ENCODE assay signal across 28 cellular contexts in genomic region chr15:100783760-100784492, GRCh38.
DNase-seq lines count a peak whose midpoint lies in the region; ATAC-seq and TF ChIP-seq lines count a peak whose summit lies in the region.
"Had no signal": no experiment of that assay in that cellular context is flagged by ENCODE, and none has a peak within 500 bp of the region (broad histone marks: within the 10 kb centered on the region; RNA-seq: fewer than 3 reads in every experiment).

No MANE protein-coding gene starts in this region.

- H3K4me1 Mint-ChIP-seq in activated naive CD4-positive, alpha-beta T cell treated with anti-CD3 and anti-CD28 coated beads, Interleukin-2, amount 10 ng/mL, durations not matched to agents 7 days and 5 days: no peaks in the 10 kb centered on the region
- H3K4me1 Mint-ChIP-seq: activated B cell treated with CpG ODN at 0.5 μM for 24 hours had no signal

- TF ChIP-seq CTCF in coronary artery (IDR thresholded peaks at IDR 0.05) (no peak), vagina (IDR thresholded peaks at IDR 0.05) (no peak)

- H3K27me3 ChIP-seq in vagina: no peaks in the 10 kb centered on the region
- H3K27me3 ChIP-seq: BE2C, pancreas, right lobe of liver had no signal

- DNase-seq in cardiac septum (ENCODE audit: low spot score) (peak; percentile 65), left ventricle myocardium superior (no peak), coronary artery (ENCODE audit: low spot score) (peak; percentile 14), posterior vena cava (ENCODE audit: low spot score) (peak; percentile 67), vagina (ENCODE audit: extremely low spot score in 2 of 2) (peak; percentile 70 to 85), NCI-H774 (lab: John Stamatoyannopoulos, UW) (no peak)
- no peak for DNase-seq in stimulated activated CD4-positive, alpha-beta T cell treated with anti-CD3 and anti-CD28 coated beads, Interleukin-12 subunit alpha, Interleukin-12 subunit beta, amount 100 ng/mL, for 4 hours
- no peak for DNase-seq in activated naive CD4-positive, alpha-beta T cell treated with anti-CD3 and anti-CD28 coated beads, Interleukin-2, amount 10 ng/mL, durations not matched to agents 7 days and 5 days
- DNase-seq: ACHN; activated B cell treated with CpG ODN at 0.5 μM for 24 hours; activated CD4-positive, alpha-beta T cell treated with anti-CD3 and anti-CD28 coated beads, Interleukin-2, amount 50 U/mL, for 4 hours; activated gamma-delta T cell treated with Interleukin-2 at 50 U/mL for 16 hours; BE2C; cerebellar nuclear complex; effector CD4-positive, alpha-beta T cell; GDM1; KBM-7; naive thymus-derived CD8-positive, alpha-beta T cell; NCI-H1105; NCI-H1930; NCI-H69; stimulated activated CD4-positive, alpha-beta T cell treated with anti-CD3 and anti-CD28 coated beads, Interleukin-4, amount 100 ng/mL, for 24 hours; stimulated activated naive CD4-positive, alpha-beta T cell; SW 1271 had no signal

- H3K4me3 ChIP-seq in coronary artery (no peak overlapping the region), vagina (no peak overlapping the region)
- H3K4me3 ChIP-seq: pancreas, right lobe of liver had no signal

- ATAC-seq in left ventricle myocardium superior: no peak
- ATAC-seq: naive thymus-derived CD8-positive, alpha-beta T cell; Panc1; pancreas; right lobe of liver had no signal

- CTCF ChIA-PET in activated naive CD4-positive, alpha-beta T cell treated with anti-CD3 and anti-CD28 coated beads, Interleukin-2, amount 10 ng/mL, durations not matched to agents 7 days and 5 days (lab: Charles Lee): no interaction called here

- no peaks in the 10 kb centered on the region for H3K4me1 ChIP-seq in vagina
- H3K4me1 ChIP-seq: pancreas, right lobe of liver had no signal

- H3K27ac ChIP-seq in coronary artery (no peak overlapping the region), vagina (no peak overlapping the region)
- H3K27ac ChIP-seq: epithelial cell of prostate, pancreas, right lobe of liver had no signal

- no peaks in the 10 kb centered on the region for H3K36me3 ChIP-seq in vagina
- H3K36me3 ChIP-seq: BE2C, pancreas, right lobe of liver had no signal

- intact Hi-C loops in cardiac septum (cut with DNase I) (no loop called here), left ventricle myocardium superior (cut with micrococcal nuclease) (no loop called here), posterior vena cava (cut with DNase I) (no loop called here), vagina (cut with DNase I) (no loop called here)

- H3K36me3 Mint-ChIP-seq in activated naive CD4-positive, alpha-beta T cell treated with anti-CD3 and anti-CD28 coated beads, Interleukin-2, amount 10 ng/mL, durations not matched to agents 7 days and 5 days: no peaks in the 10 kb centered on the region
- H3K36me3 Mint-ChIP-seq: naive thymus-derived CD8-positive, alpha-beta T cell had no signal

- H3K27ac Mint-ChIP-seq in activated naive CD4-positive, alpha-beta T cell treated with anti-CD3 and anti-CD28 coated beads, Interleukin-2, amount 10 ng/mL, durations not matched to agents 7 days and 5 days: no peak overlapping the region
- H3K27ac Mint-ChIP-seq: activated B cell treated with CpG ODN at 0.5 μM for 24 hours; naive thymus-derived CD8-positive, alpha-beta T cell had no signal

- no peaks in the 10 kb centered on the region for H3K9me3 ChIP-seq in vagina
- H3K9me3 ChIP-seq: BE2C, pancreas, right lobe of liver had no signal

- TF ChIP-seq POLR2A in vagina (IDR thresholded peaks at IDR 0.05): no peak

- H3K27me3 Mint-ChIP-seq in activated naive CD4-positive, alpha-beta T cell treated with anti-CD3 and anti-CD28 coated beads, Interleukin-2, amount 10 ng/mL, durations not matched to agents 7 days and 5 days: no peaks in the 10 kb centered on the region

- H3K4me3 Mint-ChIP-seq in activated naive CD4-positive, alpha-beta T cell treated with anti-CD3 and anti-CD28 coated beads, Interleukin-2, amount 10 ng/mL, durations not matched to agents 7 days and 5 days: no peak overlapping the region
- H3K4me3 Mint-ChIP-seq: activated B cell treated with CpG ODN at 0.5 μM for 24 hours; naive thymus-derived CD8-positive, alpha-beta T cell had no signal

- H3K9me3 Mint-ChIP-seq in activated naive CD4-positive, alpha-beta T cell treated with anti-CD3 and anti-CD28 coated beads, Interleukin-2, amount 10 ng/mL, durations not matched to agents 7 days and 5 days: no peaks in the 10 kb centered on the region
- H3K9me3 Mint-ChIP-seq: activated B cell treated with CpG ODN at 0.5 μM for 24 hours; naive thymus-derived CD8-positive, alpha-beta T cell had no signal

Comparison
In these comparisons a context has a peak if more than half of its experiments do, and no peak if none do; other contexts are left out.
1. DNase-seq: peak in cardiac septum (single experiment), coronary artery (single experiment), posterior vena cava (single experiment) and vagina (2 of 2); none in left ventricle myocardium superior (single experiment), stimulated activated CD4-positive, alpha-beta T cell treated with anti-CD3 and anti-CD28 coated beads, Interleukin-12 subunit alpha, Interleukin-12 subunit beta, amount 100 ng/mL, for 4 hours (single experiment), NCI-H774 (single experiment) and activated naive CD4-positive, alpha-beta T cell treated with anti-CD3 and anti-CD28 coated beads, Interleukin-2, amount 10 ng/mL, durations not matched to agents 7 days and 5 days (single experiment).